1 cellular context compared by ENCODE assay signal in the genomic region with DNA sequence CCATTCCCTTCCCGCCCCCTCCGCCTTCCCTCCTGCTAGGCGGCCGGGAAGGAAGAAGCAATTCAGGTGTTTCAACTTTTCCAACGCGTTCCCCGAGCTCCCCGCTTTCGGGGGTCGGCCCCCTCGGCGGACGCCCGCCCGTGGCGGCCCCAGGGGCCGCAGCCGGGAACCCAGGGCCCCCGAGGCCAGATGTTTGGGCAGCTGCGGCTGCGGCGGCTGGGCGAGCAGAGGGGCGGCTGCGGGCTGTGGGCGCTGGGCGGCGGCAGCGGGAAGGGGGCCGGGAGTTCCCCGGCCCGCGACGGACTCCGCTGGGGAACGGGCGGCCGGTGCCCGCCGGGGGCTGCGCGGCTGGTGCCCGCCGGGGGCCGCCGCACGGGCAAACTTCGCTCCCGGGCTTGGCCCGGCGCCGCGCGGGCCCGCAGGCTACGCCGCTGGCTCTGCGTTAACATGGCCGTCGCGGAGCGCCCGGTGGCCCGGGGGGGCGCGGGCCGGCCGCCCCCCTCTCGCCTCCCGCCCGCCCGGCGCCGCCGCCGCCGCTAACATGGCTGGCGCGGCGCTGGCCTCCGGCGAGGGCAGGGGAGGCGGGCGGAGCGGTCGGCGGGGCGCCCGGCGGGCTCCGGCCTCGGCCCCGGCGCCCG.
TF ChIP-seq lines count a peak whose summit lies in the region.

No MANE protein-coding gene starts in this region.

TF ChIP-seq in WTC11, 78 proteins besides CTCF, POLR2A, EP300 and RAD21 (continued from another document):
- TF ChIP-seq JAZF1 (CRISPR knock-in tag; IDR thresholded peaks at IDR 0.05) = no peak
- TF ChIP-seq TEAD4 (CRISPR knock-in tag; IDR thresholded peaks at IDR 0.05) = no peak
- TF ChIP-seq, protein P1, sequence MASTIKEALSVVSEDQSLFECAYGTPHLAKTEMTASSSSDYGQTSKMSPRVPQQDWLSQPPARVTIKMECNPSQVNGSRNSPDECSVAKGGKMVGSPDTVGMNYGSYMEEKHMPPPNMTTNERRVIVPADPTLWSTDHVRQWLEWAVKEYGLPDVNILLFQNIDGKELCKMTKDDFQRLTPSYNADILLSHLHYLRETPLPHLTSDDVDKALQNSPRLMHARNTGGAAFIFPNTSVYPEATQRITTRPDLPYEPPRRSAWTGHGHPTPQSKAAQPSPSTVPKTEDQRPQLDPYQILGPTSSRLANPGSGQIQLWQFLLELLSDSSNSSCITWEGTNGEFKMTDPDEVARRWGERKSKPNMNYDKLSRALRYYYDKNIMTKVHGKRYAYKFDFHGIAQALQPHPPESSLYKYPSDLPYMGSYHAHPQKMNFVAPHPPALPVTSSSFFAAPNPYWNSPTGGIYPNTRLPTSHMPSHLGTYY (CRISPR knock-in tag; IDR thresholded peaks at IDR 0.05) = no peak
